ENCODE assay signal across 19 cellular contexts in the genomic region with DNA sequence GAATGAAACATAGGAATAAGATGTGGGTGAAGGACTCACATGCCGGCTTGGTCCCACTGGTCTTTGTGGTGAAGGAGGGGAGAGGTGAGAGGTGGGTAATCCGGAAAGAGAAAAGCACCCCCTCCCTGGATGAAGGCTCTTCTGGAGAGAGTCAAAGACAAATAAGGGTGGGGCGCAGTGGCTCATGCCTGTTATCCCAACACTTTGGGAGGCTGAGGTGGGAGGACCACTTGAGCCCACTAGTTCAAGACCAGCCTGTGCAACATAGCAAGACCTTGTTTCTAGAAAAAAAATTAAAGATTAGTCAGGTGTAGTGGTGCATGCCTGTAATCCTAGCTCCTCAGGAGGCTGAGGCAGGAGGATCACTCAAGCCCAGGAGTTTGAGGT. TPM values are rescaled to one million over a fixed set of nuclear protein-coding genes. Genes with fewer than 3 reads are reported as not detected.
A peak's percentile ranks its signal among the peaks of the same experiment; 100 is the strongest.
DNase-seq lines count a peak whose midpoint lies in the region; ATAC-seq and TF ChIP-seq lines count a peak whose summit lies in the region.
"Had no signal": no experiment of that assay in that cellular context is flagged by ENCODE, and none has a peak within 500 bp of the region (broad histone marks: within the 10 kb centered on the region; RNA-seq: fewer than 3 reads in every experiment).

No MANE protein-coding gene starts in this region.

- TF ChIP-seq CTCF in NB4 (IDR thresholded peaks at IDR 0.05; ENCODE audit: low read depth, low read length): no peak
- TF ChIP-seq CTCF in natural killer cell (IDR thresholded peaks at IDR 0.05): no peak

- H3K4me1 Mint-ChIP-seq in T-helper 1 cell treated with Interleukin-12 subunit alpha and Interleukin-12 subunit beta and Interleukin-4 antibody, amounts not matched to agents 30 μg/mL and 1 μg/mL, for 36 hours (ENCODE audit: low read depth): peaks cover 54% of the 10 kb centered on the region
- H3K4me1 Mint-ChIP-seq in activated naive CD4-positive, alpha-beta T cell treated with anti-CD3 and anti-CD28 coated beads, Interleukin-2, amount 10 ng/mL, durations not matched to agents 7 days and 5 days: peaks cover 70% of the 10 kb centered on the region
- peaks cover 78 to 86% of the 10 kb centered on the region in 2 donors for H3K4me1 Mint-ChIP-seq in natural killer cell

- no peaks in the 10 kb centered on the region for H3K27me3 Mint-ChIP-seq in T-helper 1 cell treated with Interleukin-12 subunit alpha and Interleukin-12 subunit beta and Interleukin-4 antibody, amounts not matched to agents 30 μg/mL and 1 μg/mL, for 36 hours (ENCODE audit: low read depth)
- H3K27me3 Mint-ChIP-seq in activated naive CD4-positive, alpha-beta T cell treated with anti-CD3 and anti-CD28 coated beads, Interleukin-2, amount 10 ng/mL, durations not matched to agents 7 days and 5 days: peaks cover 4% of the 10 kb centered on the region
- no peaks in the 10 kb centered on the region for H3K27me3 Mint-ChIP-seq in natural killer cell (ENCODE audit: low read depth in 2 of 2)

- no peaks in the 10 kb centered on the region for H3K9me3 Mint-ChIP-seq in T-helper 1 cell treated with Interleukin-12 subunit alpha and Interleukin-12 subunit beta and Interleukin-4 antibody, amounts not matched to agents 30 μg/mL and 1 μg/mL, for 36 hours
- no peaks in the 10 kb centered on the region for H3K9me3 Mint-ChIP-seq in activated naive CD4-positive, alpha-beta T cell treated with anti-CD3 and anti-CD28 coated beads, Interleukin-2, amount 10 ng/mL, durations not matched to agents 7 days and 5 days
- H3K9me3 Mint-ChIP-seq in natural killer cell: no peaks in the 10 kb centered on the region
- H3K9me3 Mint-ChIP-seq: H9, type B pancreatic cell had no signal

- peak overlapping the region; percentile 98 for H3K4me3 ChIP-seq in NB4 (ENCODE audit: low read depth, low read length)
- H3K4me3 ChIP-seq: MG63, right atrium auricular region had no signal

- no peak for ATAC-seq in natural killer cell
- no peak for ATAC-seq in HG03442 (IDR thresholded peaks at IDR 0.05; ENCODE audit: unreplicated experiment)
- no peak for ATAC-seq in GM21786 (IDR thresholded peaks at IDR 0.05; ENCODE audit: unreplicated experiment)
- ATAC-seq: PC-3 had no signal

- intact Hi-C loops in natural killer cell (cut with micrococcal nuclease): no loop called here

- peak overlapping the region; percentile 99 for H3K27ac Mint-ChIP-seq in T-helper 1 cell treated with Interleukin-12 subunit alpha and Interleukin-12 subunit beta and Interleukin-4 antibody, amounts not matched to agents 30 μg/mL and 1 μg/mL, for 36 hours
- H3K27ac Mint-ChIP-seq in activated naive CD4-positive, alpha-beta T cell treated with anti-CD3 and anti-CD28 coated beads, Interleukin-2, amount 10 ng/mL, durations not matched to agents 7 days and 5 days: peak overlapping the region; percentile 97
- peak overlapping the region; percentile 95 to 100 for H3K27ac Mint-ChIP-seq in natural killer cell
- H3K27ac Mint-ChIP-seq: H9, type B pancreatic cell had no signal

- DNase-seq in T-helper 1 cell: no peak
- peak; percentile 56 for DNase-seq in NB4 (ENCODE audit: low read depth)
- DNase-seq in activated naive CD4-positive, alpha-beta T cell treated with anti-CD3 and anti-CD28 coated beads, Interleukin-2, amount 10 ng/mL, durations not matched to agents 7 days and 5 days: no peak
- DNase-seq in natural killer cell: no peak
- no peak for DNase-seq in RKO (ENCODE audit: low spot score)
- DNase-seq: MG63, NCI-H2029 treated with DMSO at 0.1 percent for 48 hours, NCI-H524 treated with DMSO at 0.1 percent for 48 hours had no signal

- CTCF ChIA-PET in activated naive CD4-positive, alpha-beta T cell treated with anti-CD3 and anti-CD28 coated beads, Interleukin-2, amount 10 ng/mL, durations not matched to agents 7 days and 5 days (lab: Charles Lee): interaction anchor here (1.2 to 33.1 kb wide), 3 partner anchors 9 to 26 kb away, joined by 3 to 1087 read pairs (median 780); a partner anchor contains a TSS

- H3K36me3 Mint-ChIP-seq in T-helper 1 cell treated with Interleukin-12 subunit alpha and Interleukin-12 subunit beta and Interleukin-4 antibody, amounts not matched to agents 30 μg/mL and 1 μg/mL, for 36 hours (ENCODE audit: low read depth): peaks cover 72% of the 10 kb centered on the region
- peaks cover 71% of the 10 kb centered on the region for H3K36me3 Mint-ChIP-seq in activated naive CD4-positive, alpha-beta T cell treated with anti-CD3 and anti-CD28 coated beads, Interleukin-2, amount 10 ng/mL, durations not matched to agents 7 days and 5 days
- no peaks in the 10 kb centered on the region for H3K36me3 Mint-ChIP-seq in natural killer cell
- H3K36me3 Mint-ChIP-seq: type B pancreatic cell had no signal

- peak overlapping the region; percentile 100 for H3K4me3 Mint-ChIP-seq in T-helper 1 cell treated with Interleukin-12 subunit alpha and Interleukin-12 subunit beta and Interleukin-4 antibody, amounts not matched to agents 30 μg/mL and 1 μg/mL, for 36 hours
- H3K4me3 Mint-ChIP-seq in activated naive CD4-positive, alpha-beta T cell treated with anti-CD3 and anti-CD28 coated beads, Interleukin-2, amount 10 ng/mL, durations not matched to agents 7 days and 5 days: peak overlapping the region; percentile 93
- peak overlapping the region; percentile 80 for H3K4me3 Mint-ChIP-seq in natural killer cell

- TF ChIP-seq POLR2A in NB4 (IDR thresholded peaks at IDR 0.05; ENCODE audit: extremely low read depth, insufficient read length): no peak

RNA-seq across cellular contexts. Expression of a gene that starts 3.1 kb away (rescaled TPM):
- 10 to 100 TPM; 17.7 to 42.1 (median 32.6) TPM for total RNA-seq in natural killer cell
- total RNA-seq: H9, right atrium auricular region had no signal

RNA-seq across cellular contexts. Expression of a gene that starts 3.7 kb away (rescaled TPM):
- 10 to 100 TPM; 24.2 to 60.8 (median 46.9) TPM for total RNA-seq in natural killer cell
- total RNA-seq: H9, PC-3 had no signal

RNA-seq across cellular contexts. Expression of a gene that starts 7.0 kb away (rescaled TPM):
- 100 to 1,000 TPM in 1 of 3 donors, 10 to 100 TPM in 2; 25.4 to 120 (median 50.5) TPM for total RNA-seq in natural killer cell
- total RNA-seq: astrocyte, epithelial cell of proximal tubule, H9, PC-3 had no signal

RNA-seq across cellular contexts. Expression of a gene that starts 7.0 kb away (rescaled TPM):
- total RNA-seq in natural killer cell: 10 to 100 TPM in 1 of 3 donors, 1 to 10 TPM in 2; 7.6 to 13.1 (median 8.7) TPM
- total RNA-seq: astrocyte, epithelial cell of proximal tubule, H9, PC-3, right atrium auricular region had no signal

RNA-seq across cellular contexts. Expression of a gene that starts 13.7 kb away (rescaled TPM):
- 100 to 1,000 TPM; 120 to 173 (median 137) TPM for total RNA-seq in natural killer cell
- total RNA-seq: astrocyte, Daoy, epithelial cell of proximal tubule, glomerular endothelial cell, right atrium auricular region had no signal
